13 cellular contexts compared by ENCODE assay signal in the genomic region with DNA sequence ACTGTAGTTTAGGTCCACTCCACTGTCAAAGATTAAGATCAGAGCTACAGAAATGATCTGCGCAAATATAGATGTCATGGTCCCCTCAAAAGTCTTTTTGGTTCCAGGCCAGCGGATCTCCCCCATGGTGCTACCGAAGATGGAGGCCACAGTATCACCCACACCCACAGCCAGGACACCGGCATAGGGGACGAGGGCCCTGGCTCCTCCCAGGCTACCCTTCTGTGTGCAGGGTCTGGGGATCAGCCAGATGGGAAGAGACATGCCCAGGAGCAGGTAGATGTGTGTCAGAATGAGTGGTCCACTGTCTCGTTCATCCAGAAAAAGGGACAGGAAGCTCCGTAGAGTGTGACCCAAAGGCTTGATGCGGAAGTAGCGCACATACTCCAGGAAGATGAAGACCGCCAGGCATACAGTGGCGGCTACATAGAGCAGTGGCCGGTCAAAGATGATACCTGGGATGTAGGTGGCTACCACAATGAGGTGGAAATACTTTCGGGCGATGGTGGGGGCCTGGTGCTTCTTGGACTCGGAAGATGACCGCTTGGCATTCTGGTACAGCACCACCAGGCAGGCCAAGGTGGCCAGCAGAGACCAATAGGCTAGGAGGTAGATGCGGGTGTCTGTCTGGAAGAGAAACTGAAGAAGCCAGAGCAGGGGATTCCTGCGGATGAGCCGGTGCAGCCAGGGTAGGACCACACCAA. TPM values are rescaled to one million over a fixed set of nuclear protein-coding genes. Genes with fewer than 3 reads are reported as not detected.
DNase-seq lines count a peak whose midpoint lies in the region; ATAC-seq and TF ChIP-seq lines count a peak whose summit lies in the region.
"Had no signal": no experiment of that assay in that cellular context is flagged by ENCODE, and none has a peak within 500 bp of the region (broad histone marks: within the 10 kb centered on the region; RNA-seq: fewer than 3 reads in every experiment).

No MANE protein-coding gene starts in this region.

- H3K27me3 Mint-ChIP-seq in activated T-cell treated with anti-CD3 and anti-CD28 coated beads, Interleukin-2, amount 50 U/mL, for 72 hours (ENCODE audit: low read depth): no peaks in the 10 kb centered on the region
- no peaks in the 10 kb centered on the region for H3K27me3 Mint-ChIP-seq in activated CD8-positive, alpha-beta T cell treated with anti-CD3 and anti-CD28 coated beads for 36 hours
- H3K27me3 Mint-ChIP-seq in immature natural killer cell (ENCODE audit: low read depth in 3 of 3): peaks cover 7 to 14% (median 8%) of the 10 kb centered on the region in 3 donors
- no peaks in the 10 kb centered on the region for H3K27me3 Mint-ChIP-seq in stimulated activated naive CD8-positive, alpha-beta T cell treated with anti-CD3 and anti-CD28 coated beads, Interleukin-15, amount 100 ng/mL, for 72 hours

- intact Hi-C loops in activated CD8-positive, alpha-beta T cell treated with anti-CD3 and anti-CD28 coated beads for 36 hours (cut with micrococcal nuclease): no loop called here

- H3K36me3 Mint-ChIP-seq in activated T-cell treated with anti-CD3 and anti-CD28 coated beads, Interleukin-2, amount 50 U/mL, for 72 hours (ENCODE audit: insufficient read depth in 2 of 2): peaks cover 5 to 11% of the 10 kb centered on the region in 2 donors
- H3K36me3 Mint-ChIP-seq in activated CD8-positive, alpha-beta T cell treated with anti-CD3 and anti-CD28 coated beads for 36 hours (ENCODE audit: low read depth): peaks cover 19% of the 10 kb centered on the region
- H3K36me3 Mint-ChIP-seq in immature natural killer cell: peaks cover 0 to 6% (median 0%) of the 10 kb centered on the region in 3 donors

- no peak for DNase-seq in activated T-cell treated with anti-CD3 and anti-CD28 coated beads, Interleukin-2, amount 50 U/mL, for 72 hours
- DNase-seq in activated T-cell treated with anti-CD3 and anti-CD28 coated beads, Interleukin-2, amount 50 U/mL, for 1 hour: no peak
- DNase-seq in activated CD8-positive, alpha-beta T cell treated with anti-CD3 and anti-CD28 coated beads for 36 hours: no peak
- DNase-seq in immature natural killer cell (no peak), NCI-H345 treated with DMSO at 0.1 percent for 48 hours (lab: John Stamatoyannopoulos, UW; ENCODE audit: unreplicated experiment) (no peak), medulla oblongata (ENCODE audit: extremely low spot score) (no peak), NCI-H146 (lab: John Stamatoyannopoulos, UW) (no peak)
- no peak for DNase-seq in stimulated activated naive CD8-positive, alpha-beta T cell treated with anti-CD3 and anti-CD28 coated beads, Interleukin-15, amount 100 ng/mL, for 72 hours
- DNase-seq: cortex of kidney; NCI-H1694 treated with DMSO at 0.1 percent for 48 hours; stimulated activated naive CD4-positive, alpha-beta T cell had no signal

- peak overlapping the region; percentile 77 for H3K27ac Mint-ChIP-seq in activated T-cell treated with anti-CD3 and anti-CD28 coated beads, Interleukin-2, amount 50 U/mL, for 72 hours
- peak overlapping the region; percentile 98 for H3K27ac Mint-ChIP-seq in activated CD8-positive, alpha-beta T cell treated with anti-CD3 and anti-CD28 coated beads for 36 hours
- H3K27ac Mint-ChIP-seq in immature natural killer cell: peak overlapping the region; percentile 95 to 98 (median 97)
- peak overlapping the region; percentile 65 to 83 for H3K27ac Mint-ChIP-seq in stimulated activated naive CD8-positive, alpha-beta T cell treated with anti-CD3 and anti-CD28 coated beads, Interleukin-15, amount 100 ng/mL, for 72 hours

- POLR2A ChIA-PET in activated CD8-positive, alpha-beta T cell treated with anti-CD3 and anti-CD28 coated beads for 36 hours (lab: Charles Lee): no interaction called here

- peaks cover 49% of the 10 kb centered on the region for H3K4me1 Mint-ChIP-seq in activated T-cell treated with anti-CD3 and anti-CD28 coated beads, Interleukin-2, amount 50 U/mL, for 72 hours (ENCODE audit: low read depth)
- peaks cover 23% of the 10 kb centered on the region for H3K4me1 Mint-ChIP-seq in activated CD8-positive, alpha-beta T cell treated with anti-CD3 and anti-CD28 coated beads for 36 hours (ENCODE audit: low read depth)
- H3K4me1 Mint-ChIP-seq in immature natural killer cell: peaks cover 28 to 33% of the 10 kb centered on the region in 2 donors
- peaks cover 51% of the 10 kb centered on the region for H3K4me1 Mint-ChIP-seq in stimulated activated naive CD8-positive, alpha-beta T cell treated with anti-CD3 and anti-CD28 coated beads, Interleukin-15, amount 100 ng/mL, for 72 hours

- ATAC-seq in activated T-cell treated with anti-CD3 and anti-CD28 coated beads, Interleukin-2, amount 50 U/mL, for 72 hours (replicated peaks in 1 of 2): no peak
- ATAC-seq in activated CD8-positive, alpha-beta T cell treated with anti-CD3 and anti-CD28 coated beads for 36 hours: no peak
- no peak for ATAC-seq in stimulated activated naive CD8-positive, alpha-beta T cell treated with anti-CD3 and anti-CD28 coated beads, Interleukin-15, amount 100 ng/mL, for 72 hours

- H3K9me3 Mint-ChIP-seq in activated T-cell treated with anti-CD3 and anti-CD28 coated beads, Interleukin-2, amount 50 U/mL, for 72 hours: no peaks in the 10 kb centered on the region
- H3K9me3 Mint-ChIP-seq in activated CD8-positive, alpha-beta T cell treated with anti-CD3 and anti-CD28 coated beads for 36 hours: no peaks in the 10 kb centered on the region
- no peaks in the 10 kb centered on the region for H3K9me3 Mint-ChIP-seq in immature natural killer cell
- H3K9me3 Mint-ChIP-seq in stimulated activated naive CD8-positive, alpha-beta T cell treated with anti-CD3 and anti-CD28 coated beads, Interleukin-15, amount 100 ng/mL, for 72 hours: no peaks in the 10 kb centered on the region

- peak overlapping the region; percentile 96 to 97 for H3K4me3 Mint-ChIP-seq in activated T-cell treated with anti-CD3 and anti-CD28 coated beads, Interleukin-2, amount 50 U/mL, for 72 hours
- H3K4me3 Mint-ChIP-seq in activated CD8-positive, alpha-beta T cell treated with anti-CD3 and anti-CD28 coated beads for 36 hours: peak overlapping the region; percentile 82
- H3K4me3 Mint-ChIP-seq in immature natural killer cell: peak overlapping the region; percentile 97 to 99 (median 99)
- H3K4me3 Mint-ChIP-seq in stimulated activated naive CD8-positive, alpha-beta T cell treated with anti-CD3 and anti-CD28 coated beads, Interleukin-15, amount 100 ng/mL, for 72 hours: peak overlapping the region; percentile 99

- TF ChIP-seq CTCF in activated CD8-positive, alpha-beta T cell treated with anti-CD3 and anti-CD28 coated beads for 36 hours (IDR thresholded peaks at IDR 0.05): no peak

- CTCF ChIA-PET in activated CD8-positive, alpha-beta T cell treated with anti-CD3 and anti-CD28 coated beads for 36 hours (lab: Charles Lee): interaction anchor here (1.1 to 3.7 kb wide), 2 partner anchors 18 to 128 kb away, joined by 4 to 26 read pairs; a partner anchor contains a TSS

RNA-seq across cellular contexts. Expression of a gene that starts 1.5 kb away (rescaled TPM):
- 1 to 10 TPM; 6.8 to 6.9 TPM for total RNA-seq in activated T-cell treated with anti-CD3 and anti-CD28 coated beads, Interleukin-2, amount 50 U/mL, for 72 hours
- 1 to 10 TPM; 5.7 TPM for total RNA-seq in activated CD8-positive, alpha-beta T cell treated with anti-CD3 and anti-CD28 coated beads for 36 hours
- 10 to 100 TPM in 1 of 3 donors, 1 to 10 TPM in 2; 9.5 to 18.0 (median 10.0) TPM for polyA plus RNA-seq in immature natural killer cell

RNA-seq across cellular contexts. Expression of a gene that starts 1.5 kb away (rescaled TPM):
- total RNA-seq in activated T-cell treated with anti-CD3 and anti-CD28 coated beads, Interleukin-2, amount 50 U/mL, for 72 hours: 10 to 100 TPM; 90.0 to 98.0 TPM
- 100 to 1,000 TPM in 1 of 2 experiments, 10 to 100 TPM in 1; 96.2 to 110 TPM for total RNA-seq in activated CD8-positive, alpha-beta T cell treated with anti-CD3 and anti-CD28 coated beads for 36 hours
- 10 to 100 TPM; 12.2 to 31.8 (median 18.6) TPM for polyA plus RNA-seq in immature natural killer cell

RNA-seq across cellular contexts. Expression of a gene that starts 25.2 kb away (rescaled TPM):
- total RNA-seq in activated T-cell treated with anti-CD3 and anti-CD28 coated beads, Interleukin-2, amount 50 U/mL, for 72 hours: 1 to 10 TPM; 1.1 to 1.9 TPM
- 1 to 10 TPM in 1 of 2 experiments, under 1 TPM in 1; 0.61 to 1.5 TPM for total RNA-seq in activated CD8-positive, alpha-beta T cell treated with anti-CD3 and anti-CD28 coated beads for 36 hours
- polyA plus RNA-seq in immature natural killer cell: 1 to 10 TPM; 2.7 to 7.1 (median 4.1) TPM
- total RNA-seq: activated CD8-positive, alpha-beta memory T cell treated with anti-CD3 and anti-CD28 coated beads for 36 hours had no signal
- polyA plus RNA-seq: CD14-positive monocyte had no signal
